Comparison of ENCODE assay signal across 8 cellular contexts in genomic region chr5:168291961-168292782, GRCh38. TPM values are rescaled to one million over a fixed set of nuclear protein-coding genes. Genes with fewer than 3 reads are reported as not detected.
A peak's percentile ranks its signal among the peaks of the same experiment; 100 is the strongest.
DNase-seq lines count a peak whose midpoint lies in the region; ATAC-seq and TF ChIP-seq lines count a peak whose summit lies in the region.

No MANE protein-coding gene starts in this region.

- H3K4me1 ChIP-seq in hepatocyte (ENCODE audit: insufficient read depth), result peaks cover 27% of the 10 kb centered on the region

- peak overlapping the region; percentile 69 for H3K4me3 ChIP-seq in WI38 (ENCODE audit: low read depth, low read length)
- peak overlapping the region; percentile 83 for H3K4me3 ChIP-seq in hepatocyte

- peak overlapping the region in 1 of 2 donors; percentile 41 for H3K4me3 Mint-ChIP-seq in stimulated activated naive CD8-positive, alpha-beta T cell treated with anti-CD3 and anti-CD28 coated beads, Interleukin-15, amount 100 ng/mL, for 72 hours

- H3K27ac ChIP-seq in hepatocyte, result peak overlapping the region; percentile 78

- peaks cover 3% of the 10 kb centered on the region for H4K20me1 ChIP-seq in hepatocyte (ENCODE audit: insufficient read depth, poor library complexity, severe bottlenecking)

- H2AFZ ChIP-seq in hepatocyte, result peak overlapping the region; percentile 40

- H3K36me3 ChIP-seq in hepatocyte (replicated peaks; ENCODE audit: insufficient read depth, low read depth), result no peaks in the 10 kb centered on the region

- TF ChIP-seq CTCF in WI38 (IDR thresholded peaks at IDR 0.05; ENCODE audit: low read depth, low read length) (0 out of 2 replicates have a peak, but pooled peaks have one; percentile 3), hepatocyte (IDR thresholded peaks at IDR 0.05; ENCODE audit: poor library complexity) (no peak)

- H3K4me2 ChIP-seq in hepatocyte, result peak overlapping the region; percentile 76

- H3K9me3 ChIP-seq in hepatocyte (ENCODE audit: low read depth), result no peaks in the 10 kb centered on the region

- peaks cover 48% of the 10 kb centered on the region for H3K79me2 ChIP-seq in hepatocyte

- peak; percentile 25 for DNase-seq in activated T-cell treated with anti-CD3 and anti-CD28 coated beads, Interleukin-2, amount 50 U/mL, for 1 hour
- DNase-seq in activated T-cell treated with anti-CD3 and anti-CD28 coated beads for 4 hours (no peak), hepatocyte (ENCODE audit: low spot score) (peak; percentile 74), SHP77 (lab: John Stamatoyannopoulos, UW) (no peak), SHP77 treated with DMSO at 0.1 percent for 48 hours (lab: John Stamatoyannopoulos, UW) (no peak)
- peak in 1 of 2 donors; percentile 7 for DNase-seq in stimulated activated naive CD8-positive, alpha-beta T cell treated with anti-CD3 and anti-CD28 coated beads, Interleukin-15, amount 100 ng/mL, for 72 hours

- WGBS in hepatocyte (ENCODE audit: low lambda C conversion rate, missing lambda C conversion rate), result 2% methylated on average over 30 of the region's 65 CpGs

- peaks cover 14% of the 10 kb centered on the region for H3K4me1 Mint-ChIP-seq in stimulated activated naive CD8-positive, alpha-beta T cell treated with anti-CD3 and anti-CD28 coated beads, Interleukin-15, amount 100 ng/mL, for 72 hours

- no peaks in the 10 kb centered on the region for H3K9me2 ChIP-seq in hepatocyte (replicated peaks; ENCODE audit: insufficient read depth)

- no peaks in the 10 kb centered on the region for H3K27me3 ChIP-seq in hepatocyte

- H3K27me3 Mint-ChIP-seq in stimulated activated naive CD8-positive, alpha-beta T cell treated with anti-CD3 and anti-CD28 coated beads, Interleukin-15, amount 100 ng/mL, for 72 hours, result peaks cover 80% of the 10 kb centered on the region

- no peak overlapping the region for H3K27ac Mint-ChIP-seq in stimulated activated naive CD8-positive, alpha-beta T cell treated with anti-CD3 and anti-CD28 coated beads, Interleukin-15, amount 100 ng/mL, for 72 hours

- no peaks in the 10 kb centered on the region for H3K9me3 Mint-ChIP-seq in stimulated activated naive CD8-positive, alpha-beta T cell treated with anti-CD3 and anti-CD28 coated beads, Interleukin-15, amount 100 ng/mL, for 72 hours

- ATAC-seq in HG03066 (IDR thresholded peaks at IDR 0.05; ENCODE audit: low read depth, unreplicated experiment), result peak; percentile 30
- ATAC-seq in stimulated activated naive CD8-positive, alpha-beta T cell treated with anti-CD3 and anti-CD28 coated beads, Interleukin-15, amount 100 ng/mL, for 72 hours, result peak; percentile 18

RNA-seq across cellular contexts. Expression of gene WWC1, which starts 0.7 kb away (rescaled TPM):
- total RNA-seq in hepatocyte, result 22.6 and 27.6 TPM in 2 replicates
- polyA plus RNA-seq in hepatocyte, result 21.5 and 27.8 TPM in 2 replicates

Comparison
In these comparisons a context has a peak if more than half of its experiments do, and no peak if none do; other contexts are left out.
1. DNase-seq: peak in activated T-cell treated with anti-CD3 and anti-CD28 coated beads, Interleukin-2, amount 50 U/mL, for 1 hour (single experiment) and hepatocyte (single experiment); none in activated T-cell treated with anti-CD3 and anti-CD28 coated beads for 4 hours (single experiment), SHP77 (0 of 2) and SHP77 treated with DMSO at 0.1 percent for 48 hours (single experiment).